In the genomic region with DNA sequence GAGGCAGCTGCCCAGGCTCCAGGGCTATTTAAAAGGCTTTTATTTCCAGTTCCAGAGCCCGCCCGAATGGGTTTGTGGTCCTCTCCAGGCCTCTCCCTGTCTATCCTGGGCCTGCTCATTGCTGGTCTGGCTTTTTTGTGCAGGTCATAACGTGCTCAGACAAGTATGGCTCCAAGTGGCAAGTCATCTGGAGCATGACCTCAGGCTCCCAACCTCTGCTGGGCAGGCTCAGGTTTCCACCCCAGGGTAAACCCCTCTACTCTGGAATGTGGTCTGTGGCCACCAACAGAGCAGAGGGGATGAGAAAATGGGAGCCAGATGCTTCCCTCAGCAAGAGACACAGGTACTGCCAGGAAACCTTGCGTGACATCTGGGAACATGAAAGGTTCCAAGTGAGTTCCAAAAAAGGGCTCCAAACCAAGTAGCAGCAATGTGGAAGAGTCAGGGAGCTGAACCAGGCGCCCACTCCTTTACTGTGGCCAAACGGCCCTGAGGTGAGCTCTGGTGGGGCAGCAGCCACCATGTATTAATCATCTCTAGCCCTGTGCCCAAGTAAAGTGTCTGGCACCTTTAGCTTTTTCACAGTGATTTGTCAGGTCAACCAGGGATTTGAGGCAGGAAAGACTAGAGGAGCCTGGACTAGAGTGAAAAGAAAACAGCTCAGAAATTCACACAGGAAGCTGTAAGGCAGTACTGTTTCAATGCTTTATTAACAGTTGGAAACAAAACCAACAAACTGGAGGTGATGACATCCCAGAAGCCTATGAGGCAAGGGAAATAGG, we compare ENCODE assay signal across 9 cellular contexts. TPM values are rescaled to one million over a fixed set of nuclear protein-coding genes. Genes with fewer than 3 reads are reported as not detected.
DNase-seq lines count a peak whose midpoint lies in the region; ATAC-seq and TF ChIP-seq lines count a peak whose summit lies in the region.
"Had no signal": no experiment of that assay in that cellular context is flagged by ENCODE, and none has a peak within 500 bp of the region (broad histone marks: within the 10 kb centered on the region; RNA-seq: fewer than 3 reads in every experiment).

No MANE protein-coding gene starts in this region.

- H3K4me3 ChIP-seq in hepatocyte (no peak overlapping the region), stomach (peak overlapping the region in 3 of 4 donors; percentile 53 to 57 (median 56)), mucosa of descending colon (no peak overlapping the region)

- H3K9me3 ChIP-seq in hepatocyte (ENCODE audit: low read depth) (no peaks in the 10 kb centered on the region), stomach (no peaks in the 10 kb centered on the region), mucosa of descending colon (no peaks in the 10 kb centered on the region)

- H3K36me3 Mint-ChIP-seq in activated CD8-positive, alpha-beta T cell treated with anti-CD3 and anti-CD28 coated beads, Interleukin-2, amount 10 ng/mL, durations not matched to agents 7 days and 5 days (ENCODE audit: low read depth), result peaks cover 43% of the 10 kb centered on the region

- H4K20me1 ChIP-seq in hepatocyte (ENCODE audit: insufficient read depth, poor library complexity, severe bottlenecking), result no peaks in the 10 kb centered on the region

- peaks cover 2% of the 10 kb centered on the region for H3K79me2 ChIP-seq in hepatocyte

- H3K4me3 Mint-ChIP-seq in activated CD8-positive, alpha-beta T cell treated with anti-CD3 and anti-CD28 coated beads, Interleukin-2, amount 10 ng/mL, durations not matched to agents 7 days and 5 days, result no peak overlapping the region

- H3K27me3 ChIP-seq in hepatocyte (no peaks in the 10 kb centered on the region), stomach (no peaks in the 10 kb centered on the region)

- H2AFZ ChIP-seq in hepatocyte, result no peak overlapping the region

- no peak for TF ChIP-seq POLR2A in stomach (IDR thresholded peaks at IDR 0.05)

- CTCF ChIA-PET in activated CD8-positive, alpha-beta T cell treated with anti-CD3 and anti-CD28 coated beads, Interleukin-2, amount 10 ng/mL, durations not matched to agents 7 days and 5 days (lab: Charles Lee), result interaction anchor here (0.8 to 5.3 kb wide), 11 partner anchors 8 to 327 kb away, joined by 3 to 64 read pairs (median 13); partner anchors contain the start of genes PCDHB9, PCDHGA10, PCDHGA11 and PCDHGA12

- no peaks in the 10 kb centered on the region for H3K27me3 Mint-ChIP-seq in activated CD8-positive, alpha-beta T cell treated with anti-CD3 and anti-CD28 coated beads, Interleukin-2, amount 10 ng/mL, durations not matched to agents 7 days and 5 days (ENCODE audit: low read depth)

- DNase-seq in activated CD8-positive, alpha-beta T cell treated with anti-CD3 and anti-CD28 coated beads, Interleukin-2, amount 10 ng/mL, durations not matched to agents 7 days and 5 days, result no peak
- no peak for DNase-seq in hepatocyte (ENCODE audit: low spot score)
- no peak for DNase-seq in stomach
- no peak for DNase-seq in epidermal melanocyte (ENCODE audit: insufficient read length, low spot score)
- DNase-seq in mucosa of descending colon, result no peak
- no peak for DNase-seq in SHP77 (lab: John Stamatoyannopoulos, UW)

- peak overlapping the region; percentile 94 for H3K4me2 ChIP-seq in hepatocyte

- H3K9me2 ChIP-seq in hepatocyte (replicated peaks; ENCODE audit: insufficient read depth), result no peaks in the 10 kb centered on the region

- H3K4me1 Mint-ChIP-seq in activated CD8-positive, alpha-beta T cell treated with anti-CD3 and anti-CD28 coated beads, Interleukin-2, amount 10 ng/mL, durations not matched to agents 7 days and 5 days (ENCODE audit: low read depth), result peaks cover 33% of the 10 kb centered on the region

- peak overlapping the region; percentile 43 for H3K27ac Mint-ChIP-seq in activated CD8-positive, alpha-beta T cell treated with anti-CD3 and anti-CD28 coated beads, Interleukin-2, amount 10 ng/mL, durations not matched to agents 7 days and 5 days

- no peaks in the 10 kb centered on the region for H3K36me3 ChIP-seq in hepatocyte (replicated peaks; ENCODE audit: insufficient read depth, low read depth)
- peaks cover 27 to 78% (median 61%) of the 10 kb centered on the region in 4 donors for H3K36me3 ChIP-seq in stomach
- H3K36me3 ChIP-seq in mucosa of descending colon (ENCODE audit: low read depth), result no peaks in the 10 kb centered on the region

- ATAC-seq in GM18517 (IDR thresholded peaks at IDR 0.05; ENCODE audit: unreplicated experiment) (peak; percentile 11), HG02884 (IDR thresholded peaks at IDR 0.05; ENCODE audit: unreplicated experiment) (peak; percentile 4), mucosa of descending colon (no peak)
- ATAC-seq in activated CD8-positive, alpha-beta T cell treated with anti-CD3 and anti-CD28 coated beads, Interleukin-2, amount 10 ng/mL, durations not matched to agents 7 days and 5 days, result no peak

- WGBS in hepatocyte (ENCODE audit: low lambda C conversion rate, missing lambda C conversion rate), result 42% methylated on average over 6 of the region's 6 CpGs
- 60 to 75% (median 67%) methylated on average over 4 to 6 of the region's 6 CpGs for WGBS in stomach, 5 donors

- peak overlapping the region; percentile 97 for H3K27ac ChIP-seq in hepatocyte
- peak overlapping the region; percentile 6 to 92 (median 86) for H3K27ac ChIP-seq in stomach
- H3K27ac ChIP-seq: VCaP had no signal

- TF ChIP-seq CTCF in hepatocyte (IDR thresholded peaks at IDR 0.05; ENCODE audit: poor library complexity), result no peak
- no peak for TF ChIP-seq CTCF in stomach (IDR thresholded peaks at IDR 0.05)
- no peak for TF ChIP-seq CTCF in mucosa of descending colon (IDR thresholded peaks at IDR 0.05)

- POLR2A ChIA-PET in activated CD8-positive, alpha-beta T cell treated with anti-CD3 and anti-CD28 coated beads, Interleukin-2, amount 10 ng/mL, durations not matched to agents 7 days and 5 days (lab: Charles Lee), result interaction anchor here (1.1 to 2.3 kb wide), 2 partner anchors 84 to 194 kb away, joined by 4 to 7 read pairs; partner anchors contain the start of genes PCDHGA12 and TAF7

- H3K4me1 ChIP-seq in hepatocyte (ENCODE audit: insufficient read depth) (peaks cover 23% of the 10 kb centered on the region), stomach (peaks cover 35 to 74% (median 54%) of the 10 kb centered on the region in 4 donors), mucosa of descending colon (ENCODE audit: low read depth) (peaks cover 15% of the 10 kb centered on the region)

- no peaks in the 10 kb centered on the region for H3K9me3 Mint-ChIP-seq in activated CD8-positive, alpha-beta T cell treated with anti-CD3 and anti-CD28 coated beads, Interleukin-2, amount 10 ng/mL, durations not matched to agents 7 days and 5 days (ENCODE audit: insufficient read depth)

- intact Hi-C loops in stomach (cut with DNase I; ENCODE audit: low total_unique reads) (no loop called here), mucosa of descending colon (cut with DNase I, micrococcal nuclease) (no loop called here)

- no peak for TF ChIP-seq EP300 in stomach (IDR thresholded peaks at IDR 0.05)

RNA-seq across cellular contexts. Expression of gene PCDHGC5, which starts 25.6 kb away (rescaled TPM):
- not detected for total RNA-seq in activated CD8-positive, alpha-beta T cell treated with anti-CD3 and anti-CD28 coated beads, Interleukin-2, amount 10 ng/mL, durations not matched to agents 7 days and 5 days
- total RNA-seq in hepatocyte (0.92 and 1.1 TPM in 2 replicates), stomach (1 to 10 TPM in 3 of 5 donors, not detected in 2; 2.0 to 3.5 (median 2.7) TPM), mucosa of descending colon (1 to 10 TPM in 1 of 3 donors, under 1 TPM in 2; 0.61 to 2.6 (median 0.89) TPM)
- polyA plus RNA-seq in hepatocyte (0.16 TPM in 1 of 2 replicates, not detected in the other), stomach (under 1 TPM in 2 of 3 donors, not detected in 1; 0.08 to 0.12 TPM)

RNA-seq across cellular contexts. Expression of gene PCDHGC4, which starts 29.7 kb away (rescaled TPM):
- not detected for total RNA-seq in activated CD8-positive, alpha-beta T cell treated with anti-CD3 and anti-CD28 coated beads, Interleukin-2, amount 10 ng/mL, durations not matched to agents 7 days and 5 days
- total RNA-seq in hepatocyte (0.44 and 1.5 TPM in 2 replicates), stomach (10 to 100 TPM in 1 of 5 donors, 1 to 10 TPM in 2, under 1 TPM in 1, not detected in 1; 0.87 to 15.4 (median 5.0) TPM), mucosa of descending colon (1 to 10 TPM in 2 of 3 donors, under 1 TPM in 1; 0.75 to 2.6 (median 1.6) TPM)
- polyA plus RNA-seq in hepatocyte (0.15 and 0.35 TPM in 2 replicates), stomach (not detected)

RNA-seq across cellular contexts. Expression of gene PCDHGC3, which starts 38.8 kb away (rescaled TPM):
- not detected for total RNA-seq in activated CD8-positive, alpha-beta T cell treated with anti-CD3 and anti-CD28 coated beads, Interleukin-2, amount 10 ng/mL, durations not matched to agents 7 days and 5 days
- total RNA-seq in hepatocyte (16.9 and 18.9 TPM in 2 replicates), stomach (10 to 100 TPM in 4 of 5 donors, 1 to 10 TPM in 1; 7.6 to 35.8 (median 18.8) TPM), mucosa of descending colon (10 to 100 TPM; 12.1 to 50.5 (median 24.5) TPM)
- polyA plus RNA-seq in hepatocyte (35.8 and 40.8 TPM in 2 replicates), stomach (10 to 100 TPM; 20.0 to 30.3 (median 29.1) TPM)

Comparison
In these comparisons a context has a peak if more than half of its experiments do, and no peak if none do; other contexts are left out.
1. ATAC-seq: peak in GM18517 (single experiment) and HG02884 (single experiment); none in activated CD8-positive, alpha-beta T cell treated with anti-CD3 and anti-CD28 coated beads, Interleukin-2, amount 10 ng/mL, durations not matched to agents 7 days and 5 days (single experiment) and mucosa of descending colon (single experiment).
2. H3K4me3 ChIP-seq: peak in stomach (3 of 4); none in hepatocyte (single experiment) and mucosa of descending colon (single experiment).
3. RNA of gene PCDHGC3, which starts 38.8 kb away (total RNA-seq): 12.1 to 50.5 TPM in mucosa of descending colon, 16.9 to 18.9 TPM in hepatocyte and 7.6 to 35.8 TPM in stomach; not detected in activated CD8-positive, alpha-beta T cell treated with anti-CD3 and anti-CD28 coated beads, Interleukin-2, amount 10 ng/mL, durations not matched to agents 7 days and 5 days; every median in the first group is over 4 times any median in the second.